Comparison of ENCODE assay signal across 22 cellular contexts in genomic region chr2:18552351-18553077, GRCh38. TPM values are rescaled to one million over a fixed set of nuclear protein-coding genes. Genes with fewer than 3 reads are reported as not detected.
DNase-seq lines count a peak whose midpoint lies in the region; ATAC-seq and TF ChIP-seq lines count a peak whose summit lies in the region.
"Had no signal": no experiment of that assay in that cellular context is flagged by ENCODE, and none has a peak within 500 bp of the region (broad histone marks: within the 10 kb centered on the region; RNA-seq: fewer than 3 reads in every experiment).

No MANE protein-coding gene starts in this region.

- H3K27me3 ChIP-seq in ACC112 (ENCODE audit: insufficient read depth, low read length) (no peaks in the 10 kb centered on the region), GM23338 (ENCODE audit: insufficient read depth) (no peaks in the 10 kb centered on the region), heart right ventricle (no peaks in the 10 kb centered on the region), aorta (ENCODE audit: control insufficient read depth in 1 of 2, insufficient read depth in 2 of 2, low read length in 1 of 2) (no peaks in the 10 kb centered on the region)
- H3K27me3 ChIP-seq: BE2C, Peyer's patch had no signal

- H3K27me3 Mint-ChIP-seq in GM23338 (ENCODE audit: insufficient read depth, low read depth, poor library complexity): no peaks in the 10 kb centered on the region
- no peaks in the 10 kb centered on the region for H3K27me3 Mint-ChIP-seq in activated naive CD8-positive, alpha-beta T cell treated with anti-CD3 and anti-CD28 coated beads, Interleukin-2, amount 50 U/mL, for 24 hours
- no peaks in the 10 kb centered on the region for H3K27me3 Mint-ChIP-seq in Calu3 (ENCODE audit: unreplicated experiment)
- H3K27me3 Mint-ChIP-seq: central memory CD8-positive, alpha-beta T cell; naive thymus-derived CD8-positive, alpha-beta T cell; stimulated activated naive B cell treated with anti-CD40 and anti-IgM and Interleukin-4, amounts not matched to agents 10 μg/mL and 1 μg/mL and 100 μg/mL, for 72 hours; type B pancreatic cell had no signal

- H3F3A ChIP-seq in GM23338 (replicated peaks; ENCODE audit: low read depth): no peaks in the 10 kb centered on the region

- H3K4me1 Mint-ChIP-seq in GM23338 (peaks cover 10% of the 10 kb centered on the region; the same call in 2 of the 3 replicates), Calu3 (ENCODE audit: low read depth, unreplicated experiment) (no peaks in the 10 kb centered on the region)
- H3K4me1 Mint-ChIP-seq in activated naive CD8-positive, alpha-beta T cell treated with anti-CD3 and anti-CD28 coated beads, Interleukin-2, amount 50 U/mL, for 24 hours: peaks cover 56% of the 10 kb centered on the region

- no peaks in the 10 kb centered on the region for H3K9me3 Mint-ChIP-seq in GM23338
- no peaks in the 10 kb centered on the region for H3K9me3 Mint-ChIP-seq in activated naive CD8-positive, alpha-beta T cell treated with anti-CD3 and anti-CD28 coated beads, Interleukin-2, amount 50 U/mL, for 24 hours
- H3K9me3 Mint-ChIP-seq in Calu3 (ENCODE audit: low read depth, unreplicated experiment): no peaks in the 10 kb centered on the region
- H3K9me3 Mint-ChIP-seq: central memory CD8-positive, alpha-beta T cell; naive thymus-derived CD8-positive, alpha-beta T cell; stimulated activated naive B cell treated with anti-CD40 and anti-IgM and Interleukin-4, amounts not matched to agents 10 μg/mL and 1 μg/mL and 100 μg/mL, for 72 hours; type B pancreatic cell had no signal

- WGBS in heart right ventricle, 2 donors: 61 to 62% methylated on average over 3 of the region's 3 CpGs
- 39 to 43% methylated on average over 3 of the region's 3 CpGs for WGBS in aorta, 2 donors

- no peak for TF ChIP-seq CTCF in GM23338 (conservative IDR thresholded peaks at IDR 0.05; ENCODE audit: low read depth in 2 of 2)
- TF ChIP-seq CTCF in heart right ventricle (IDR thresholded peaks at IDR 0.05): no peak
- TF ChIP-seq CTCF in Calu3 (IDR thresholded peaks at IDR 0.05; ENCODE audit: unreplicated experiment): no peak

- no peak for DNase-seq in GM23338 (ENCODE audit: low spot score)
- DNase-seq in activated naive CD8-positive, alpha-beta T cell treated with anti-CD3 and anti-CD28 coated beads, Interleukin-2, amount 50 U/mL, for 24 hours: no peak
- no peak for DNase-seq in heart right ventricle
- DNase-seq in aorta: no peak
- DNase-seq in GM03348 (ENCODE audit: low spot score): no peak
- DNase-seq in Calu3: no peak
- DNase-seq: activated naive CD4-positive, alpha-beta T cell treated with Interleukin-2 at 50 U/mL for 16 hours; BE2C; HCEC 1CT; naive thymus-derived CD8-positive, alpha-beta T cell; NCI-H526; Peyer's patch; stimulated activated naive B cell treated with anti-CD40 and anti-IgM and Interleukin-4, amounts not matched to agents 10 μg/mL and 1 μg/mL and 100 μg/mL, for 72 hours; SW 1271 had no signal

- H4K20me1 ChIP-seq in GM23338 (replicated peaks; ENCODE audit: insufficient read depth): 0 out of 2 replicates have a peak, but pooled peaks cover 8% of the 10 kb centered on the region

- H3K36me3 Mint-ChIP-seq in GM23338 (ENCODE audit: low read depth) (peaks cover 12% of the 10 kb centered on the region; the same call in 2 of the 3 replicates), Calu3 (ENCODE audit: insufficient read depth, unreplicated experiment) (peaks cover 11% of the 10 kb centered on the region)
- H3K36me3 Mint-ChIP-seq in activated naive CD8-positive, alpha-beta T cell treated with anti-CD3 and anti-CD28 coated beads, Interleukin-2, amount 50 U/mL, for 24 hours (ENCODE audit: low read depth): peaks cover 39% of the 10 kb centered on the region

- intact Hi-C loops in heart right ventricle (cut with DNase I) (no loop called here), aorta (cut with DNase I) (no loop called here), Calu3 (cut with micrococcal nuclease; ENCODE audit: unreplicated experiment) (no loop called here)

- no peak overlapping the region for H3K4me2 ChIP-seq in GM23338
- H3K4me2 ChIP-seq: smooth muscle cell had no signal

- H3K9me3 ChIP-seq in heart right ventricle (no peaks in the 10 kb centered on the region), aorta (ENCODE audit: control insufficient read depth, low read length) (no peaks in the 10 kb centered on the region)
- H3K9me3 ChIP-seq: BE2C, Peyer's patch had no signal

- CTCF ChIA-PET in Calu3 (lab: Charles Lee): no interaction called here

- H3K36me3 ChIP-seq in ACC112 (ENCODE audit: insufficient read depth, low read length) (peaks cover 16% of the 10 kb centered on the region), GM23338 (ENCODE audit: insufficient read depth) (no peaks in the 10 kb centered on the region; the same call in 1 of the 2 replicates), heart right ventricle (peaks cover 0 to 37% (median 11%) of the 10 kb centered on the region in 9 donors), aorta (ENCODE audit: control insufficient read depth in 1 of 2, insufficient read depth in 2 of 2, low read length in 1 of 2) (no peaks in the 10 kb centered on the region)

- 0 out of 2 replicates have a peak overlapping the region, but pooled peaks have one; percentile 39 for H3K27ac Mint-ChIP-seq in GM23338
- peak overlapping the region; percentile 77 for H3K27ac Mint-ChIP-seq in activated naive CD8-positive, alpha-beta T cell treated with anti-CD3 and anti-CD28 coated beads, Interleukin-2, amount 50 U/mL, for 24 hours
- H3K27ac Mint-ChIP-seq in Calu3 (ENCODE audit: unreplicated experiment): no peak overlapping the region
- H3K27ac Mint-ChIP-seq: stimulated activated naive B cell treated with anti-CD40 and anti-IgM and Interleukin-4, amounts not matched to agents 10 μg/mL and 1 μg/mL and 100 μg/mL, for 72 hours; type B pancreatic cell had no signal

- BruUV-seq in Calu3 (replicated peaks; lab: Mats Ljungman, UMichigan): no TSS peak

- H3K4me1 ChIP-seq in ACC112 (ENCODE audit: control insufficient read depth, insufficient read depth, low read length, unreplicated experiment) (peaks cover 46% of the 10 kb centered on the region), GM23338 (ENCODE audit: insufficient read depth) (0 out of 2 replicates have a peak, but pooled peaks cover 2% of the 10 kb centered on the region), heart right ventricle (peaks cover 3 to 65% (median 44%) of the 10 kb centered on the region in 9 donors), aorta (ENCODE audit: control insufficient read depth in 1 of 2, insufficient read depth in 2 of 2, low read length in 2 of 2) (peaks cover 0 to 21% of the 10 kb centered on the region in 2 donors)
- H3K4me1 ChIP-seq: BE2C, Peyer's patch had no signal

- peaks cover 23% of the 10 kb centered on the region for H3K79me2 ChIP-seq in ACC112 (ENCODE audit: control insufficient read depth, insufficient read depth, low read length, unreplicated experiment)
- H3K79me2 ChIP-seq in GM23338 (replicated peaks; ENCODE audit: insufficient read depth): peaks cover 29% of the 10 kb centered on the region

- H3K9me2 ChIP-seq in GM23338 (ENCODE audit: insufficient read depth): no peaks in the 10 kb centered on the region

- no peak overlapping the region for H3K4me3 Mint-ChIP-seq in GM23338
- peak overlapping the region; percentile 23 for H3K4me3 Mint-ChIP-seq in activated naive CD8-positive, alpha-beta T cell treated with anti-CD3 and anti-CD28 coated beads, Interleukin-2, amount 50 U/mL, for 24 hours
- H3K4me3 Mint-ChIP-seq in Calu3 (ENCODE audit: low read depth, unreplicated experiment): no peak overlapping the region
- H3K4me3 Mint-ChIP-seq: central memory CD8-positive, alpha-beta T cell; stimulated activated naive B cell treated with anti-CD40 and anti-IgM and Interleukin-4, amounts not matched to agents 10 μg/mL and 1 μg/mL and 100 μg/mL, for 72 hours; type B pancreatic cell had no signal

- H2AFZ ChIP-seq in ACC112 (ENCODE audit: low read length, unreplicated experiment) (no peak overlapping the region), GM23338 (no peak overlapping the region)

- peak overlapping the region; percentile 73 for H3K27ac ChIP-seq in ACC112 (ENCODE audit: low read depth, low read length)
- no peak overlapping the region; the same call in 1 of the 2 replicates for H3K27ac ChIP-seq in GM23338 (ENCODE audit: low read depth)
- peak overlapping the region in 6 of 10 donors; percentile 5 to 52 (median 16) for H3K27ac ChIP-seq in heart right ventricle
- peak overlapping the region in 1 of 2 donors; percentile 67 for H3K27ac ChIP-seq in aorta (ENCODE audit: low read depth in 1 of 2, low read length in 2 of 2)
- H3K27ac ChIP-seq: Peyer's patch had no signal

- H3K4me3 ChIP-seq in ACC112 (ENCODE audit: low read depth, low read length) (peak overlapping the region; percentile 11; the same call in 1 of the 2 replicates), GM23338 (no peak overlapping the region), heart right ventricle (no peak overlapping the region), aorta (ENCODE audit: low read length in 2 of 2) (no peak overlapping the region)
- H3K4me3 ChIP-seq: Peyer's patch, smooth muscle cell had no signal

- ATAC-seq in GM23338 (no peak), heart right ventricle (peak in 2 of 8 donors; percentile 55 to 57), aorta (ENCODE audit: low FRiP score) (no peak), GM21515 (IDR thresholded peaks at IDR 0.05; ENCODE audit: unreplicated experiment) (no peak)
- peak; percentile 88 for ATAC-seq in activated naive CD8-positive, alpha-beta T cell treated with anti-CD3 and anti-CD28 coated beads, Interleukin-2, amount 50 U/mL, for 24 hours
- ATAC-seq: naive thymus-derived CD8-positive, alpha-beta T cell; stimulated activated naive B cell treated with anti-CD40 and anti-IgM and Interleukin-4, amounts not matched to agents 10 μg/mL and 1 μg/mL and 100 μg/mL, for 72 hours had no signal

TF ChIP-seq in GM23338, 12 proteins besides CTCF, POLR2A, EP300 and RAD21 (continues in another document):
- no peak for TF ChIP-seq ZNF114 (CRISPR knock-in tag; IDR thresholded peaks at IDR 0.05)
- TF ChIP-seq ZNF331 (CRISPR knock-in tag; IDR thresholded peaks at IDR 0.05; ENCODE audit: low read depth): no peak

RNA-seq across cellular contexts. Expression of gene RDH14, which starts 7.9 kb away (rescaled TPM):
- total RNA-seq in GM23338 (2014; rRNA removed; shearing (Covaris generic)): 38.0 and 38.1 TPM in 2 replicates
- polyA plus RNA-seq in GM23338 (2016; fragmentation: Nextera tagmentation; extraction: Ambion mirVana) (40.6 and 41.7 TPM in 2 replicates), heart right ventricle (10 to 100 TPM; 25.8 to 35.0 TPM), aorta (10 to 100 TPM; 10.8 to 32.3 TPM)
- total RNA-seq in heart right ventricle (10 to 100 TPM; 40.8 to 54.8 (median 47.5) TPM), aorta (10 to 100 TPM; 23.8 to 24.1 TPM), Calu3 (2022) (17.1 and 17.7 TPM in 2 replicates)

RNA-seq across cellular contexts. Expression of gene NT5C1B, which starts 36.9 kb away (rescaled TPM):
- total RNA-seq in GM23338 (2014; rRNA removed; shearing (Covaris generic)): not detected in 2 replicates
- polyA plus RNA-seq in GM23338 (2016; fragmentation: Nextera tagmentation; extraction: Ambion mirVana) (not detected in 2 replicates), heart right ventricle (not detected), aorta (not detected)
- total RNA-seq in heart right ventricle (not detected), aorta (not detected), Calu3 (2022) (not detected in 2 replicates)
- total RNA-seq: activated CD8-positive, alpha-beta memory T cell treated with anti-CD3 and anti-CD28 coated beads for 36 hours; frontal cortex; lower leg skin; naive thymus-derived CD8-positive, alpha-beta T cell; Peyer's patch; smooth muscle cell had no signal
- polyA plus RNA-seq: smooth muscle cell had no signal
